1 cellular context compared by ENCODE assay signal in the genomic region with DNA sequence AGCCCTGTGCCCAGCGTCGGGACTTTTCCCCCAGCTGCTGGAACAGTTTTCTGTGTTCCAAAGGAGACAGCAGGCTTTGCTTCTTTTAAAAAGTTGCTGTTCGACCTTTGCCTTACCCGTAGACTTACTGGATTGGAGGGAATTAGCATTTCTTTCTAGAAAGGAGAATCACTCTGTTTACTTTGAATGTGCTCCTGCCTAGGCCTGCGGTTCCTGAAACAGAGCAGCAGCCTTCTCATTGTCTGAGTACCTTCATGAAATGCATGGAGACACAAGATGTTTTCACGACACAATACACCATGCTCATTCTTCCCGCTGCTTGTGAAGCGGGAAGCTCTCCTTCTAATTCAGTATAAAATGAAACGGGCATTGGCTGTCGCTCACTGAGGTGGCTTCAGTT.
TF ChIP-seq lines count a peak whose summit lies in the region.

No MANE protein-coding gene starts in this region.

TF ChIP-seq in WTC11, 78 proteins besides CTCF, POLR2A, EP300 and RAD21 (continued from another document):
- TF ChIP-seq ZNF532 (CRISPR knock-in tag; IDR thresholded peaks at IDR 0.05; ENCODE audit: borderline replicate concordance) (no peak), SMAD4 (CRISPR knock-in tag; IDR thresholded peaks at IDR 0.05) (no peak), EMX1 (CRISPR knock-in tag; IDR thresholded peaks at IDR 0.05) (no peak), AFF4 (CRISPR knock-in tag; IDR thresholded peaks at IDR 0.05; ENCODE audit: borderline replicate concordance) (no peak), ZNF138 (CRISPR knock-in tag; conservative IDR thresholded peaks at IDR 0.05) (no peak), MAX (CRISPR knock-in tag; IDR thresholded peaks at IDR 0.05) (no peak), ZNF423 (CRISPR knock-in tag; IDR thresholded peaks at IDR 0.05) (no peak)
- TF ChIP-seq, protein P1, sequence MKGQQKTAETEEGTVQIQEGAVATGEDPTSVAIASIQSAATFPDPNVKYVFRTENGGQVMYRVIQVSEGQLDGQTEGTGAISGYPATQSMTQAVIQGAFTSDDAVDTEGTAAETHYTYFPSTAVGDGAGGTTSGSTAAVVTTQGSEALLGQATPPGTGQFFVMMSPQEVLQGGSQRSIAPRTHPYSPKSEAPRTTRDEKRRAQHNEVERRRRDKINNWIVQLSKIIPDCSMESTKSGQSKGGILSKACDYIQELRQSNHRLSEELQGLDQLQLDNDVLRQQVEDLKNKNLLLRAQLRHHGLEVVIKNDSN (CRISPR knock-in tag; IDR thresholded peaks at IDR 0.05): no peak
- TF ChIP-seq, protein P2, sequence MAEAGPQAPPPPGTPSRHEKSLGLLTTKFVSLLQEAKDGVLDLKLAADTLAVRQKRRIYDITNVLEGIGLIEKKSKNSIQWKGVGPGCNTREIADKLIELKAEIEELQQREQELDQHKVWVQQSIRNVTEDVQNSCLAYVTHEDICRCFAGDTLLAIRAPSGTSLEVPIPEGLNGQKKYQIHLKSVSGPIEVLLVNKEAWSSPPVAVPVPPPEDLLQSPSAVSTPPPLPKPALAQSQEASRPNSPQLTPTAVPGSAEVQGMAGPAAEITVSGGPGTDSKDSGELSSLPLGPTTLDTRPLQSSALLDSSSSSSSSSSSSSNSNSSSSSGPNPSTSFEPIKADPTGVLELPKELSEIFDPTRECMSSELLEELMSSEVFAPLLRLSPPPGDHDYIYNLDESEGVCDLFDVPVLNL (CRISPR knock-in tag; IDR thresholded peaks at IDR 0.05; ENCODE audit: borderline replicate concordance, low read depth): no peak
